8 cellular contexts compared by ENCODE assay signal in genomic region chr7:2520131-2520807, GRCh38. TPM values are rescaled to one million over a fixed set of nuclear protein-coding genes. Genes with fewer than 3 reads are reported as not detected.
DNase-seq lines count a peak whose midpoint lies in the region; ATAC-seq and TF ChIP-seq lines count a peak whose summit lies in the region.

No MANE protein-coding gene starts in this region.

- H3K9ac ChIP-seq in mucosa of stomach (ENCODE audit: low read length): peak overlapping the region; percentile 76

- H3K9me3 ChIP-seq in Peyer's patch (no peaks in the 10 kb centered on the region), mucosa of stomach (ENCODE audit: control insufficient read depth, low read length) (no peaks in the 10 kb centered on the region)

- H3K4me3 ChIP-seq in Peyer's patch (peak overlapping the region; percentile 65 to 73 (median 70)), choroid plexus epithelial cell (ENCODE audit: low read depth, low read length) (peak overlapping the region; percentile 46), mucosa of stomach (ENCODE audit: low read length) (peak overlapping the region; percentile 91)

- DNase-seq in stimulated activated CD4-positive, alpha-beta T cell treated with anti-CD3 and anti-CD28 coated beads, Interleukin-15, amount 100 ng/mL, for 24 hours: peak; percentile 56
- no peak for DNase-seq in stimulated activated CD4-positive, alpha-beta T cell treated with anti-CD3 and anti-CD28 coated beads, Interleukin-4, amount 100 ng/mL, for 24 hours
- DNase-seq in Peyer's patch (peak; percentile 59 to 80 (median 78)), choroid plexus epithelial cell (ENCODE audit: low read depth) (no peak), cerebellar cortex (ENCODE audit: low spot score) (no peak)

- no peak for TF ChIP-seq POLR2A in Peyer's patch (IDR thresholded peaks at IDR 0.05)

- no peak for ATAC-seq in HG03378 (IDR thresholded peaks at IDR 0.05; ENCODE audit: unreplicated experiment)
- ATAC-seq in HG03159 (IDR thresholded peaks at IDR 0.05; ENCODE audit: unreplicated experiment): no peak

- TF ChIP-seq CTCF in Peyer's patch (IDR thresholded peaks at IDR 0.05): peak in 4 of 6 experiments; percentile 9 to 53 (median 44)
- no peak for TF ChIP-seq CTCF in choroid plexus epithelial cell (conservative IDR thresholded peaks at IDR 0.05; ENCODE audit: low read depth, low read length)

- H3K27ac ChIP-seq in Peyer's patch: peak overlapping the region; percentile 45 to 99 (median 94)

- H3K27me3 ChIP-seq in Peyer's patch: no peaks in the 10 kb centered on the region
- peaks cover 8% of the 10 kb centered on the region for H3K27me3 ChIP-seq in mucosa of stomach (ENCODE audit: control insufficient read depth, insufficient read depth, low read length)

- peaks cover 0 to 5% (median 0%) of the 10 kb centered on the region in 3 donors for H3K36me3 ChIP-seq in Peyer's patch
- peaks cover 4% of the 10 kb centered on the region for H3K36me3 ChIP-seq in mucosa of stomach (ENCODE audit: control insufficient read depth, insufficient read depth, low read length)

- H3K4me1 ChIP-seq in Peyer's patch (peaks cover 10 to 60% (median 49%) of the 10 kb centered on the region in 4 donors), mucosa of stomach (ENCODE audit: control insufficient read depth, insufficient read depth, low read length) (peaks cover 43% of the 10 kb centered on the region)

RNA-seq across cellular contexts. Expression of gene LFNG, which starts 0.7 kb away (rescaled TPM):
- total RNA-seq in Peyer's patch: 100 to 1,000 TPM in 1 of 4 donors, 10 to 100 TPM in 3; 22.3 to 104 (median 41.7) TPM

RNA-seq across cellular contexts. Expression of gene BRAT1, which starts 35.1 kb away (rescaled TPM):
- total RNA-seq in Peyer's patch: 10 to 100 TPM; 43.3 to 73.3 (median 54.1) TPM

RNA-seq across cellular contexts. Expression of gene IQCE, which starts 38.5 kb away (rescaled TPM):
- total RNA-seq in Peyer's patch: 100 to 1,000 TPM in 1 of 4 donors, 10 to 100 TPM in 3; 30.0 to 159 (median 72.2) TPM

RNA-seq across cellular contexts. Expression of gene GRIFIN, which starts 44.1 kb away (rescaled TPM):
- total RNA-seq in Peyer's patch: not detected

Comparison
In these comparisons a context has a peak if more than half of its experiments do, and no peak if none do; other contexts are left out.
1. DNase-seq: peak in stimulated activated CD4-positive, alpha-beta T cell treated with anti-CD3 and anti-CD28 coated beads, Interleukin-15, amount 100 ng/mL, for 24 hours (single experiment) and Peyer's patch (3 of 3); none in stimulated activated CD4-positive, alpha-beta T cell treated with anti-CD3 and anti-CD28 coated beads, Interleukin-4, amount 100 ng/mL, for 24 hours (single experiment), choroid plexus epithelial cell (single experiment) and cerebellar cortex (single experiment).
2. Peak in every context shown above with its lines, with median percentiles within 50 percentile points of each other: H3K4me3 ChIP-seq.